In genomic region chr4:40627540-40627939, GRCh38 we compare ENCODE assay signal across 14 cellular contexts. TPM values are rescaled to one million over a fixed set of nuclear protein-coding genes. Genes with fewer than 3 reads are reported as not detected.
A peak's percentile ranks its signal among the peaks of the same experiment; 100 is the strongest.
DNase-seq lines count a peak whose midpoint lies in the region; ATAC-seq, FAIRE-seq and TF ChIP-seq lines count a peak whose summit lies in the region.
"Had no signal": no experiment of that assay in that cellular context is flagged by ENCODE, and none has a peak within 500 bp of the region (broad histone marks: within the 10 kb centered on the region; RNA-seq: fewer than 3 reads in every experiment).

No MANE protein-coding gene starts in this region.

- H3K9ac ChIP-seq in liver (ENCODE audit: low read depth in 1 of 2, low read length in 2 of 2) (peak overlapping the region; percentile 96 to 98), HepG2 (ENCODE audit: insufficient read depth, low read depth, low read length) (no peak overlapping the region)

- TF ChIP-seq CTCF in liver (IDR thresholded peaks at IDR 0.05; ENCODE audit: low read depth, low read length, missing input control), result no peak
- TF ChIP-seq CTCF in HepG2 (CRISPR knock-in tag; IDR thresholded peaks at IDR 0.05), result no peak
- no peak for TF ChIP-seq CTCF in brain (conservative IDR thresholded peaks at IDR 0.05)
- TF ChIP-seq CTCF in mesothelial cell of epicardium (IDR thresholded peaks at IDR 0.05; ENCODE audit: unreplicated experiment), result no peak
- no peak for TF ChIP-seq CTCF in GM10248 (IDR thresholded peaks at IDR 0.05; ENCODE audit: control extremely low read depth, extremely low read depth, low read depth, missing control alignments)
- no peak for TF ChIP-seq CTCF in GM20000 (IDR thresholded peaks at IDR 0.05; ENCODE audit: extremely low read depth, missing control alignments)

- H3K4me3 Mint-ChIP-seq in brain (peak overlapping the region in 4 of 5 experiments; percentile 31 to 92 (median 88)), mesothelial cell of epicardium (peak overlapping the region; percentile 90)
- H3K4me3 Mint-ChIP-seq: memory B cell had no signal

- H3K36me3 Mint-ChIP-seq in brain, result no peaks in the 10 kb centered on the region
- H3K36me3 Mint-ChIP-seq in mesothelial cell of epicardium, result peaks cover 3% of the 10 kb centered on the region

- ATAC-seq in HepG2 (no peak), HG02588 (IDR thresholded peaks at IDR 0.05; ENCODE audit: unreplicated experiment) (no peak)

- peaks cover 0 to 4% (median 0%) of the 10 kb centered on the region in 5 experiments for H3K9me3 Mint-ChIP-seq in brain
- no peaks in the 10 kb centered on the region for H3K9me3 Mint-ChIP-seq in mesothelial cell of epicardium
- H3K9me3 Mint-ChIP-seq: memory B cell had no signal

- no peak for TF ChIP-seq POLR2A in HepG2 (IDR thresholded peaks at IDR 0.05; ENCODE audit: insufficient read depth in 1 of 2, low read depth in 2 of 2, low read length in 2 of 2)

- H3K27ac ChIP-seq in liver (ENCODE audit: low read depth in 1 of 2, low read length in 2 of 2) (no peak overlapping the region), HepG2 (ENCODE audit: extremely low read length, insufficient read depth, low read length) (no peak overlapping the region)

- H3K36me3 ChIP-seq in liver (ENCODE audit: control insufficient read depth in 4 of 4, insufficient read depth in 3 of 4, low read depth in 1 of 4, low read length in 3 of 4), result no peaks in the 10 kb centered on the region
- no peaks in the 10 kb centered on the region for H3K36me3 ChIP-seq in HepG2 (replicated peaks in 1 of 2; ENCODE audit: control insufficient read depth in 1 of 2, insufficient read depth in 2 of 2, low read length in 2 of 2)

- DNase-seq in HepG2 (ENCODE audit: low spot score), result no peak
- DNase-seq in mesothelial cell of epicardium (ENCODE audit: low spot score in 2 of 2, unreplicated experiment in 2 of 2), result no peak
- DNase-seq in GM10248 (ENCODE audit: extremely low spot score), result no peak
- no peak for DNase-seq in GM20000 (ENCODE audit: low spot score)
- DNase-seq in frontal cortex (ENCODE audit: low spot score in 2 of 2), result no peak
- DNase-seq: activated CD4-positive, CD25-positive, alpha-beta regulatory T cell treated with anti-CD3 and anti-CD28 coated beads, Interleukin-2, amount 50 U/mL, for 72 hours; DMS 273 treated with DMSO at 0.1 percent for 48 hours; NCI-H1092; NCI-H226 had no signal

- no peak overlapping the region for H2AFZ ChIP-seq in HepG2 (ENCODE audit: low read length)

- H3K27me3 Mint-ChIP-seq in brain (peaks cover 45% of the 10 kb centered on the region), mesothelial cell of epicardium (ENCODE audit: low read depth) (peaks cover 5% of the 10 kb centered on the region)
- H3K27me3 Mint-ChIP-seq: memory B cell had no signal

- 47% methylated on average over 1 of the region's 1 CpG for WGBS in liver
- 67% methylated on average over 1 of the region's 1 CpG for WGBS in HepG2 (ENCODE audit: low lambda C conversion rate)

- BruUV-seq in HepG2 (replicated peaks; lab: Mats Ljungman, UMichigan), result no TSS peak

- POLR2A ChIA-PET in HepG2 (lab: Yijun Ruan, JAX), result no interaction called here
- POLR2A ChIA-PET in GM10248 (lab: Yijun Ruan, JAX), result interaction anchor here (0.6 kb wide), 1 partner anchor 12 kb away, joined by 3 read pairs; no protein-coding TSS in a partner anchor

- in situ Hi-C loops in HepG2 (cut with HindIII; ENCODE audit: extremely low pct_ligation_motif_present, low pct_unique_long_range_greater_than_20kb), result no loop called here

- H3K4me3 ChIP-seq in liver (ENCODE audit: low read depth in 1 of 3, low read length in 3 of 3) (peak overlapping the region; percentile 42 to 83 (median 73)), HepG2 (replicated peaks in 1 of 3; ENCODE audit: insufficient read depth in 1 of 3, low read depth in 2 of 3, low read length in 3 of 3) (no peak overlapping the region)

- H3K79me2 ChIP-seq in HepG2 (ENCODE audit: insufficient read depth, low read length), result no peaks in the 10 kb centered on the region

- no peak overlapping the region for H3K4me2 ChIP-seq in HepG2 (ENCODE audit: low read depth, low read length)

- FAIRE-seq in HepG2 (lab: Jason Lieb, UNC) (no peak), frontal cortex (lab: Jason Lieb, UNC) (no peak)
- FAIRE-seq: colon had no signal

- CTCF ChIA-PET in HepG2 (lab: Yijun Ruan, JAX; ENCODE audit: low intra/inter-chr PET ratio, low total read pairs) (no interaction called here), GM10248 (lab: Yijun Ruan, JAX) (interaction anchor here (0.9 to 2.2 kb wide), 4 partner anchors 14 to 92 kb away, joined by 3 to 9 read pairs (median 3); no protein-coding TSS in a partner anchor)

- TF ChIP-seq EP300 in HepG2 (IDR thresholded peaks at IDR 0.05; ENCODE audit: low read depth in 2 of 2, low read length in 2 of 2) (no peak), HepG2 (CRISPR knock-in tag; IDR thresholded peaks at IDR 0.05; ENCODE audit: borderline replicate concordance) (no peak)

- TF ChIP-seq RAD21 in liver (IDR thresholded peaks at IDR 0.05) (no peak), HepG2 (CRISPR knock-in tag; IDR thresholded peaks at IDR 0.05) (no peak)

- intact Hi-C loops in HepG2 (cut with micrococcal nuclease; ENCODE audit: unreplicated experiment), result no loop called here

- H3K27me3 ChIP-seq in liver (ENCODE audit: control insufficient read depth in 4 of 4, insufficient read depth in 4 of 4, low read length in 3 of 4) (no peaks in the 10 kb centered on the region), HepG2 (ENCODE audit: control insufficient read depth in 1 of 2, insufficient read depth in 2 of 2, low read length in 2 of 2) (peaks cover 1 to 34% of the 10 kb centered on the region in 2 experiments; a peak in 3 of 5 replicates)

- H3K4me1 Mint-ChIP-seq in brain (peaks cover 42% of the 10 kb centered on the region), mesothelial cell of epicardium (peaks cover 57% of the 10 kb centered on the region)

- H3K9me3 ChIP-seq in liver (ENCODE audit: control insufficient read depth in 4 of 4, low read length in 3 of 4) (no peaks in the 10 kb centered on the region), HepG2 (ENCODE audit: low read length) (no peaks in the 10 kb centered on the region)

- no peaks in the 10 kb centered on the region for H4K20me1 ChIP-seq in HepG2 (ENCODE audit: insufficient read depth, low read length)

- H3K4me1 ChIP-seq in liver (ENCODE audit: control insufficient read depth in 4 of 4, insufficient read depth in 4 of 4, low read length in 3 of 4) (peaks cover 0 to 43% (median 11%) of the 10 kb centered on the region in 4 donors), HepG2 (ENCODE audit: insufficient read depth, low read length) (peaks cover 14% of the 10 kb centered on the region)

- H3K27ac Mint-ChIP-seq in brain (peak overlapping the region in 3 of 5 experiments; percentile 63 to 93 (median 67)), mesothelial cell of epicardium (peak overlapping the region; percentile 81)
- H3K27ac Mint-ChIP-seq: memory B cell had no signal

TF ChIP-seq in liver, 16 proteins besides CTCF, POLR2A, EP300 and RAD21 (continues in another document):
- TF ChIP-seq MAX (IDR thresholded peaks at IDR 0.05), result no peak

RNA-seq across cellular contexts. Expression of gene RBM47, which starts 2.1 kb away (rescaled TPM):
- 10 to 100 TPM; 24.7 to 81.2 TPM for total RNA-seq in liver
- polyA plus RNA-seq in liver, result 10 to 100 TPM; 16.5 to 24.8 TPM
- 2.5 and 3.9 TPM in 2 replicates for total RNA-seq in HepG2 (2016; rRNA removed; fragmentation: Illumina TruSeq; extraction: Trizol)
- total RNA-seq in HepG2 (2016; cell fraction: cytosol; rRNA removed; fragmentation: Illumina TruSeq; extraction: Trizol; ENCODE audit: low read depth), result 0.20 and 0.26 TPM in 2 replicates
- total RNA-seq in HepG2 (2016; cell fraction: insoluble cytoplasmic fraction; rRNA removed; fragmentation: Illumina TruSeq; extraction: Trizol), result 2.2 and 3.2 TPM in 2 replicates
- total RNA-seq in HepG2 (2016; cell fraction: membrane; rRNA removed; fragmentation: Illumina TruSeq; extraction: Trizol), result 0.90 and 0.96 TPM in 2 replicates
- total RNA-seq in HepG2 (2016; cell fraction: nucleus; rRNA removed; fragmentation: Illumina TruSeq; extraction: Trizol), result 1.5 and 1.6 TPM in 2 replicates
- 1.2 and 2.0 TPM in 2 replicates for polyA plus RNA-seq in HepG2 (2011; rRNA removed)
- polyA plus RNA-seq in HepG2 (2011; cell fraction: cytosol; rRNA removed), result 1.8 and 2.5 TPM in 2 replicates
- polyA plus RNA-seq in HepG2 (2011; cell fraction: nucleus; rRNA removed), result 2.0 and 3.4 TPM in 2 replicates
- 2.9 and 3.1 TPM in 2 replicates for polyA plus RNA-seq in HepG2 (2012)
- polyA plus RNA-seq in HepG2 (2016; cell fraction: cytosol; fragmentation: Illumina TruSeq; extraction: Trizol; ENCODE audit: low read depth), result 0.06 and 0.08 TPM in 2 replicates
- polyA plus RNA-seq in HepG2 (2016; cell fraction: insoluble cytoplasmic fraction; fragmentation: Illumina TruSeq; extraction: Trizol; ENCODE audit: low read depth), result 2.9 and 4.7 TPM in 2 replicates
- 0.32 and 0.45 TPM in 2 replicates for polyA plus RNA-seq in HepG2 (2016; cell fraction: membrane; fragmentation: Illumina TruSeq; extraction: Trizol; ENCODE audit: low read depth)
- 1.5 TPM in 2 replicates for polyA plus RNA-seq in HepG2 (2016; cell fraction: nucleus; fragmentation: Illumina TruSeq; extraction: Trizol; ENCODE audit: insufficient read depth, low read depth)
- polyA minus RNA-seq in HepG2 (2011; rRNA and poly(A)+ RNA removed; ENCODE audit: low replicate concordance), result 9.8 and 38.2 TPM in 2 replicates
- polyA minus RNA-seq in HepG2 (2011; cell fraction: cytosol; rRNA and poly(A)+ RNA removed), result 2.9 and 3.0 TPM in 2 replicates
- 1.8 and 2.9 TPM in 2 replicates for polyA minus RNA-seq in HepG2 (2011; cell fraction: nucleus; rRNA and poly(A)+ RNA removed)
- polyA plus RNA-seq in brain (ENCODE audit: insufficient read depth, low read depth, low replicate concordance), result 0.97 TPM
- total RNA-seq in mesothelial cell of epicardium, result 37.8 to 41.5 TPM (median 41.0 TPM) in 3 replicates
- 0.82 TPM for total RNA-seq in frontal cortex

Comparison
In these comparisons a context has a peak if more than half of its experiments do, and no peak if none do; other contexts are left out.
1. H3K4me3 ChIP-seq: peak in liver (3 of 3); none in HepG2 (0 of 3).